25 cellular contexts compared by ENCODE assay signal in genomic region chr13:21901326-21901725, GRCh38.
"Had no signal": no experiment of that assay in that cellular context is flagged by ENCODE, and none has a peak within 500 bp of the region (broad histone marks: within the 10 kb centered on the region; RNA-seq: fewer than 3 reads in every experiment).

No MANE protein-coding gene starts in this region.

- H2AFZ ChIP-seq: neural progenitor cell had no signal

- H3K4me1 ChIP-seq: left lung, neural progenitor cell, prostate gland, spleen had no signal

- H3K9ac ChIP-seq: neural progenitor cell had no signal

- H3K9me3 ChIP-seq: esophagus muscularis mucosa, heart right ventricle, left lung, prostate gland, right atrium auricular region, spleen, transverse colon, upper lobe of right lung, uterus had no signal

- H3K27ac ChIP-seq: dorsolateral prefrontal cortex, heart right ventricle, left lung, neural progenitor cell, prostate gland, upper lobe of right lung, uterus had no signal

- H3K4me2 ChIP-seq: neural progenitor cell had no signal

- DNase-seq: cortex of kidney; dorsolateral prefrontal cortex; effector CD8-positive, alpha-beta T cell; foreskin melanocyte; glutamatergic neuron; heart right ventricle; hippocampal formation; left cardiac atrium; left lung; mammary epithelial cell; mesendoderm; midbrain; naive thymus-derived CD4-positive, alpha-beta T cell; spleen; stimulated activated CD4-positive, alpha-beta T cell treated with anti-CD3 and anti-CD28 coated beads, Interleukin-4, amount 100 ng/mL, for 4 hours; stimulated activated naive CD8-positive, alpha-beta T cell treated with anti-CD3 and anti-CD28 coated beads, Interleukin-15, Interleukin-2, amounts not matched to agents 100 U/mL and 50 U/mL, for 24 hours; transverse colon; upper lobe of right lung; uterus had no signal

- H3K36me3 ChIP-seq: esophagus muscularis mucosa, heart right ventricle, left lung, neural progenitor cell, prostate gland, right atrium auricular region, spleen, transverse colon, upper lobe of right lung, uterus had no signal

- H3K4me3 ChIP-seq: dorsolateral prefrontal cortex, esophagus muscularis mucosa, heart right ventricle, left lung, neural progenitor cell, prostate gland, right atrium auricular region, skin epidermis, spleen, transverse colon, upper lobe of right lung, uterus had no signal

- ATAC-seq: naive thymus-derived CD4-positive, alpha-beta T cell; stimulated activated memory B cell treated with anti-CD40 and anti-IgM and Interleukin-4, amounts not matched to agents 10 μg/mL and 1 μg/mL and 100 μg/mL, for 72 hours; stimulated activated naive CD8-positive, alpha-beta T cell treated with anti-CD3 and anti-CD28 coated beads, Interleukin-15, Interleukin-2, amounts not matched to agents 100 U/mL and 50 U/mL, for 24 hours; upper lobe of right lung had no signal

- H3K27me3 ChIP-seq: left lung, neural progenitor cell, right atrium auricular region, spleen, transverse colon, upper lobe of right lung, uterus had no signal
